ENCODE assay signal across 28 cellular contexts in the genomic region with DNA sequence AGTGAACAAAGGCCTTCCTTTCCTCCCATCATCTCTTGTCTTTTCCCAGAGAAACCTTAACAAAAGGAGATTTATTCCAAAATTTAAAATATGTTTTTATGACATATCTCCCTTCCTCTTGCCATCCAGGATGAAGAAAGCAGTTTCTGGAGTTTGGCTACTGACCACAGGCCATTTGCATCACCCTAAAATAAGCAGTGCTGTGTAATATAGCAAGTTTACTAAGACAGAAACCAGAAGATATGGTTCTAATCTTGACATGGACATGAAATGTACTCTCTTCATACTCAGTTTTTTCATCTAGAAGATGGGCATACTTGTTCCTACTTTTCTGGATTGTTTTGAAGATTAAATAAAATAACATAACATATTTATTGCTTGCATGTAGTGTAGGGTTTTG. TPM values are rescaled to one million over a fixed set of nuclear protein-coding genes. Genes with fewer than 3 reads are reported as not detected.
DNase-seq lines count a peak whose midpoint lies in the region; ATAC-seq and TF ChIP-seq lines count a peak whose summit lies in the region.
"Had no signal": no experiment of that assay in that cellular context is flagged by ENCODE, and none has a peak within 500 bp of the region (broad histone marks: within the 10 kb centered on the region; RNA-seq: fewer than 3 reads in every experiment).

No MANE protein-coding gene starts in this region.

- no peaks in the 10 kb centered on the region for H3K4me1 ChIP-seq in right atrium auricular region
- H3K4me1 ChIP-seq: Peyer's patch, SJSA1, upper lobe of right lung had no signal

- no peak overlapping the region for H3K4me3 ChIP-seq in right atrium auricular region
- H3K4me3 ChIP-seq: dorsolateral prefrontal cortex, pancreas, Peyer's patch, SJSA1, upper lobe of right lung had no signal

- H3K27me3 ChIP-seq in right atrium auricular region: no peaks in the 10 kb centered on the region
- H3K27me3 ChIP-seq: dorsolateral prefrontal cortex, pancreas, Peyer's patch, SJSA1, upper lobe of right lung had no signal

- no peak overlapping the region for H3K27ac ChIP-seq in right atrium auricular region
- H3K27ac ChIP-seq: dorsolateral prefrontal cortex, pancreas, Peyer's patch, SJSA1, upper lobe of right lung had no signal

- H3K9me3 ChIP-seq in right atrium auricular region: no peaks in the 10 kb centered on the region
- H3K9me3 ChIP-seq: pancreas, Peyer's patch, SJSA1, upper lobe of right lung had no signal

- POLR2A ChIA-PET in GM10248 (lab: Yijun Ruan, JAX): no interaction called here

- DNase-seq in GM10248 (ENCODE audit: extremely low spot score): peak; percentile 24
- no peak for DNase-seq in right atrium auricular region (ENCODE audit: low spot score)
- DNase-seq in NCI-H2196 treated with DMSO at 0.1 percent for 48 hours (lab: John Stamatoyannopoulos, UW; ENCODE audit: unreplicated experiment): no peak
- DNase-seq: activated CD4-positive, alpha-beta memory T cell treated with anti-CD3 and anti-CD28 coated beads, Interleukin-2, amount 10 ng/mL, durations not matched to agents 7 days and 5 days; activated CD4-positive, CD25-positive, alpha-beta regulatory T cell treated with anti-CD3 and anti-CD28 coated beads, Interleukin-2, amount 50 U/mL, for 72 hours; activated effector memory CD4-positive, alpha-beta T cell treated with Interleukin-2 at 50 U/mL for 16 hours; activated naive CD8-positive, alpha-beta T cell treated with anti-CD3 and anti-CD28 coated beads for 36 hours; AML-193; CD4-positive, alpha-beta memory T cell; DMS153; dorsolateral prefrontal cortex; KG1; kidney; NCI-H146; NCI-H2171 treated with DMSO at 0.1 percent for 48 hours; NCI-H526; nephron progenitor cell; pancreas; Peyer's patch; stimulated activated CD4-positive, alpha-beta T cell treated with anti-CD3 and anti-CD28 coated beads, Interleukin-2, amount 100 ng/mL, for 48 hours; upper lobe of right lung had no signal

- TF ChIP-seq CTCF in GM10248 (IDR thresholded peaks at IDR 0.05; ENCODE audit: control extremely low read depth, extremely low read depth, low read depth, missing control alignments): no peak
- no peak for TF ChIP-seq CTCF in right atrium auricular region (IDR thresholded peaks at IDR 0.05)

- no peaks in the 10 kb centered on the region for H3K36me3 ChIP-seq in right atrium auricular region
- H3K36me3 ChIP-seq: pancreas, Peyer's patch, SJSA1, upper lobe of right lung had no signal

- ATAC-seq in GM18867 (IDR thresholded peaks at IDR 0.05; ENCODE audit: unreplicated experiment): peak; percentile 44
- peak; percentile 69 for ATAC-seq in GM21717 (IDR thresholded peaks at IDR 0.05; ENCODE audit: unreplicated experiment)
- ATAC-seq in HG03095 (IDR thresholded peaks at IDR 0.05; ENCODE audit: unreplicated experiment): peak; percentile 62
- no peak for ATAC-seq in GM18870 (IDR thresholded peaks at IDR 0.05; ENCODE audit: unreplicated experiment)
- ATAC-seq in GM21367 (IDR thresholded peaks at IDR 0.05; ENCODE audit: unreplicated experiment): no peak
- ATAC-seq: pancreas; stimulated activated effector memory CD8-positive, alpha-beta T cell treated with anti-CD3 and anti-CD28 coated beads, Interleukin-12 subunit alpha, Interleukin-12 subunit beta, amount 100 ng/mL, for 72 hours; upper lobe of right lung had no signal

- CTCF ChIA-PET in GM10248 (lab: Yijun Ruan, JAX): no interaction called here

RNA-seq across cellular contexts. Expression of a gene that starts 50.2 kb away (rescaled TPM):
- 100 to 1,000 TPM; 113 to 134 TPM for total RNA-seq in right atrium auricular region

Comparison
In these comparisons a context has a peak if more than half of its experiments do, and no peak if none do; other contexts are left out.
1. ATAC-seq: peak in GM18867 (single experiment), GM21717 (single experiment) and HG03095 (single experiment); none in GM18870 (single experiment) and GM21367 (single experiment).